18 cellular contexts compared by ENCODE assay signal in genomic region chr19:37991841-37992248, GRCh38.
DNase-seq lines count a peak whose midpoint lies in the region; ATAC-seq and TF ChIP-seq lines count a peak whose summit lies in the region.
"Had no signal": no experiment of that assay in that cellular context is flagged by ENCODE, and none has a peak within 500 bp of the region (broad histone marks: within the 10 kb centered on the region; RNA-seq: fewer than 3 reads in every experiment).

No MANE protein-coding gene starts in this region.

- POLR2A ChIA-PET in activated B cell treated with CpG ODN at 0.5 μM for 24 hours (lab: Charles Lee) = interaction anchor here (0.5 to 4.3 kb wide), 7 partner anchors 12 to 92 kb away, joined by 3 to 26 read pairs (median 4); no protein-coding TSS in a partner anchor

- H3K36me3 Mint-ChIP-seq in HFFc6 (ENCODE audit: low read depth) = peaks cover 16% of the 10 kb centered on the region
- H3K36me3 Mint-ChIP-seq in activated B cell treated with CpG ODN at 0.5 μM for 24 hours (ENCODE audit: low read depth) = peaks cover 25% of the 10 kb centered on the region

- H3K27me3 Mint-ChIP-seq in HFFc6 (ENCODE audit: insufficient read depth) = peaks cover 2% of the 10 kb centered on the region
- no peaks in the 10 kb centered on the region for H3K27me3 Mint-ChIP-seq in activated B cell treated with CpG ODN at 0.5 μM for 24 hours
- H3K27me3 Mint-ChIP-seq: activated naive CD4-positive, alpha-beta T cell treated with anti-CD3 and anti-CD28 coated beads, Interleukin-2, amount 50 U/mL, for 24 hours; IgD-negative memory B cell had no signal

- H3K4me1 Mint-ChIP-seq in HFFc6 (ENCODE audit: low read depth) (peaks cover 42% of the 10 kb centered on the region), activated B cell treated with CpG ODN at 0.5 μM for 24 hours (peaks cover 69% of the 10 kb centered on the region)

- H3K4me3 ChIP-seq in BLaER1 (no peak overlapping the region), body of pancreas (no peak overlapping the region)
- H3K4me3 ChIP-seq: SJSA1 had no signal

- H3K27me3 ChIP-seq in BLaER1 = no peaks in the 10 kb centered on the region
- H3K27me3 ChIP-seq in body of pancreas = no peaks in the 10 kb centered on the region
- H3K27me3 ChIP-seq: SJSA1 had no signal

- H3K4me3 Mint-ChIP-seq in HFFc6 (no peak overlapping the region), activated B cell treated with CpG ODN at 0.5 μM for 24 hours (no peak overlapping the region)
- H3K4me3 Mint-ChIP-seq: activated naive CD4-positive, alpha-beta T cell treated with anti-CD3 and anti-CD28 coated beads, Interleukin-2, amount 50 U/mL, for 24 hours; nephron progenitor cell had no signal

- H4K20me1 ChIP-seq in BLaER1 = no peaks in the 10 kb centered on the region

- H3K4me1 ChIP-seq in BLaER1 (peaks cover 60% of the 10 kb centered on the region), body of pancreas (peaks cover 50% of the 10 kb centered on the region)

- H3K9me3 Mint-ChIP-seq in HFFc6 (no peaks in the 10 kb centered on the region), activated B cell treated with CpG ODN at 0.5 μM for 24 hours (no peaks in the 10 kb centered on the region)
- H3K9me3 Mint-ChIP-seq: activated naive CD4-positive, alpha-beta T cell treated with anti-CD3 and anti-CD28 coated beads, Interleukin-2, amount 50 U/mL, for 24 hours; IgD-negative memory B cell; nephron progenitor cell had no signal

- H3K27ac ChIP-seq in BLaER1 = 0 out of 2 replicates have a peak overlapping the region, but pooled peaks have one; percentile 26
- no peak overlapping the region for H3K27ac ChIP-seq in body of pancreas
- H3K27ac ChIP-seq: SJSA1 had no signal

- ATAC-seq in activated B cell treated with CpG ODN at 0.5 μM for 24 hours (ENCODE audit: low read depth) = peak; percentile 66
- no peak for ATAC-seq in body of pancreas

- H3K9ac ChIP-seq in BLaER1 = no peak overlapping the region

- H3K27ac Mint-ChIP-seq in HFFc6 (peak overlapping the region; percentile 25; the same call in 1 of the 2 replicates), activated B cell treated with CpG ODN at 0.5 μM for 24 hours (peak overlapping the region; percentile 78)
- H3K27ac Mint-ChIP-seq: activated naive CD4-positive, alpha-beta T cell treated with anti-CD3 and anti-CD28 coated beads, Interleukin-2, amount 50 U/mL, for 24 hours had no signal

- DNase-seq in HFFc6 (peak; percentile 12), activated B cell treated with CpG ODN at 0.5 μM for 24 hours (no peak), kidney tubule cell (ENCODE audit: low spot score) (peak; percentile 93), GM13977 (ENCODE audit: low spot score) (no peak), NCI-H1930 (lab: John Stamatoyannopoulos, UW) (no peak), body of pancreas (no peak), HUDEP-2 (lab: John Stamatoyannopoulos, UW; ENCODE audit: unreplicated experiment in 76 of 76) (no peak)
- DNase-seq: activated CD4-positive, alpha-beta T cell treated with anti-CD3 and anti-CD28 coated beads, Interleukin-2, amount 50 U/mL, for 1 hour; activated T-cell treated with anti-CD3 and anti-CD28 coated beads, Interleukin-2, amount 50 U/mL, for 1 hour; DMS153; effector CD4-positive, alpha-beta T cell; NCI-H1105; nephron progenitor cell; T1000 had no signal

- TF ChIP-seq CTCF in HFFc6 (IDR thresholded peaks at IDR 0.05) = peak; percentile 22; the same call in 1 of the 2 replicates
- TF ChIP-seq CTCF in activated B cell treated with CpG ODN at 0.5 μM for 24 hours (IDR thresholded peaks at IDR 0.05) = no peak
- TF ChIP-seq CTCF in GM13977 (IDR thresholded peaks at IDR 0.05; ENCODE audit: extremely low read depth, insufficient read depth, missing control alignments) = no peak
- no peak for TF ChIP-seq CTCF in body of pancreas (IDR thresholded peaks at IDR 0.05)

- TF ChIP-seq POLR2A in body of pancreas (IDR thresholded peaks at IDR 0.05) = no peak

- 72 to 79% methylated on average over 2 to 4 of the region's 4 CpGs for WGBS in body of pancreas, 2 donors

- 0 out of 2 replicates have a peak, but pooled peaks cover 15% of the 10 kb centered on the region for H3K36me3 ChIP-seq in BLaER1
- H3K36me3 ChIP-seq in body of pancreas (replicated peaks in 1 of 2; ENCODE audit: insufficient read depth in 1 of 2, low read depth in 2 of 2) = no peaks in the 10 kb centered on the region

- no peak overlapping the region for H3K4me2 ChIP-seq in BLaER1

- intact Hi-C loops in activated B cell treated with CpG ODN at 0.5 μM for 24 hours (cut with micrococcal nuclease) (no loop called here), body of pancreas (cut with DNase I) (no loop called here)

- CTCF ChIA-PET in activated B cell treated with CpG ODN at 0.5 μM for 24 hours (lab: Charles Lee) = interaction anchor here (0.6 to 1.7 kb wide), 5 partner anchors 11 to 1006 kb away, joined by 3 to 8 read pairs (median 3); no protein-coding TSS in a partner anchor

- in situ Hi-C loops in GM13977 (cut with MboI; ENCODE audit: low pct_unique_long_range_greater_than_20kb, low sequenced_read_pairs, unreplicated experiment) = no loop called here

- H3K9me3 ChIP-seq in BLaER1 (0 out of 2 replicates have a peak, but pooled peaks cover 8% of the 10 kb centered on the region), body of pancreas (no peaks in the 10 kb centered on the region)
- H3K9me3 ChIP-seq: SJSA1 had no signal

Comparison
In these comparisons a context has a peak if more than half of its experiments do, and no peak if none do; other contexts are left out.
1. DNase-seq: peak in HFFc6 (single experiment) and kidney tubule cell (single experiment); none in activated B cell treated with CpG ODN at 0.5 μM for 24 hours (single experiment), GM13977 (single experiment), NCI-H1930 (0 of 2), body of pancreas (0 of 4) and HUDEP-2 (0 of 76).